20 cellular contexts compared by ENCODE assay signal in the genomic region with DNA sequence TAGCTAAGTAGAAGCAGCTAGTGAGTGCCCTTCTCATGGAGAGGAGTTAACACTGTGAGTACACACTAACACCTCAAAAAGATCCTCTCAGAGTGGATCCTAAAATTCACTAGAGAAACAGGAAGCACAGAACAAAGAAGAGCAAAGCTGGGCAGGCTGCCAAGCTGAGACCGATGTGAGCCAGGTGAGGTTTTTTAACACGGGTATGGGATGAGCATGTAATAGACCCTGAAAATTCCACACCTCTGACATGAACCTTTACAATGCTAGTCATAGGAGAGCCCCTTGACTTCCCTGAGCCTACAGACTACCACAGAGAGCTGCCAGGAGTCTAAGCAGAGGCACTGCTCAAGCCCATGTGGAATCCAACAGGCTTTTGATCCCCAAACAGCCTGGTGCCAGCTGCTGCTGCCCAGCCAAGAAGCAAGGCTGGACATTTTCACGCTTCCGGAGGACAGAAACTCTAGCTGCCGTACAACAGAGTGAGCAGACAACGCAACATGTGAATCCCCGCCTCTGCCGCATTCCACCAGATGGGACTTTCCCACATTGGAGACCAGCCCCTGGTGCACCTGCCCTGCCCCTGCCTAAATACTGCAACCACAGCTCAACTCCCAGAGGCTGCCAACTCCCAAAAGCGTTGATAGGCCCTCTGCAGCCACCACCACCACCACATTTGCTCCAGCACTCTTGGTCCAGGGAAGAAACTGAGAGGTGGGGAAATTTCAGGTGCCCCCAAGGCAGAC.
DNase-seq lines count a peak whose midpoint lies in the region; ATAC-seq and TF ChIP-seq lines count a peak whose summit lies in the region.
"Had no signal": no experiment of that assay in that cellular context is flagged by ENCODE, and none has a peak within 500 bp of the region (broad histone marks: within the 10 kb centered on the region; RNA-seq: fewer than 3 reads in every experiment).

No MANE protein-coding gene starts in this region.

- no peak for TF ChIP-seq POLR2A in gastroesophageal sphincter (IDR thresholded peaks at IDR 0.05)

- H3K9me3 ChIP-seq in SU-DHL-6 (ENCODE audit: insufficient read depth, low read length): no peaks in the 10 kb centered on the region
- no peaks in the 10 kb centered on the region for H3K9me3 ChIP-seq in gastroesophageal sphincter
- H3K9me3 ChIP-seq: esophagus muscularis mucosa had no signal

- H3K4me3 Mint-ChIP-seq in stimulated activated effector memory CD8-positive, alpha-beta T cell treated with anti-CD3 and anti-CD28 coated beads, Interleukin-12 subunit alpha, Interleukin-12 subunit beta, amount 100 ng/mL, for 72 hours: no peak overlapping the region
- no peak overlapping the region for H3K4me3 Mint-ChIP-seq in activated naive CD4-positive, alpha-beta T cell treated with anti-CD3 and anti-CD28 coated beads for 36 hours
- H3K4me3 Mint-ChIP-seq: activated CD4-positive, alpha-beta T cell treated with anti-CD3 and anti-CD28 coated beads, Interleukin-2, amount 10 ng/mL, durations not matched to agents 24 days and 14 days; activated naive CD4-positive, alpha-beta T cell treated with anti-CD3 and anti-CD28 coated beads, Interleukin-2, amount 10 ng/mL, durations not matched to agents 7 days and 5 days; immature natural killer cell; natural killer cell; type B pancreatic cell had no signal

- peaks cover 8% of the 10 kb centered on the region for H3K9me3 Mint-ChIP-seq in stimulated activated effector memory CD8-positive, alpha-beta T cell treated with anti-CD3 and anti-CD28 coated beads, Interleukin-12 subunit alpha, Interleukin-12 subunit beta, amount 100 ng/mL, for 72 hours
- H3K9me3 Mint-ChIP-seq in activated naive CD4-positive, alpha-beta T cell treated with anti-CD3 and anti-CD28 coated beads for 36 hours: peaks cover 3% of the 10 kb centered on the region

- H3K27ac Mint-ChIP-seq in stimulated activated effector memory CD8-positive, alpha-beta T cell treated with anti-CD3 and anti-CD28 coated beads, Interleukin-12 subunit alpha, Interleukin-12 subunit beta, amount 100 ng/mL, for 72 hours: no peak overlapping the region
- H3K27ac Mint-ChIP-seq in activated naive CD4-positive, alpha-beta T cell treated with anti-CD3 and anti-CD28 coated beads for 36 hours: no peak overlapping the region
- H3K27ac Mint-ChIP-seq: activated CD4-positive, alpha-beta T cell treated with anti-CD3 and anti-CD28 coated beads, Interleukin-2, amount 10 ng/mL, durations not matched to agents 24 days and 14 days; activated naive CD4-positive, alpha-beta T cell treated with anti-CD3 and anti-CD28 coated beads, Interleukin-2, amount 10 ng/mL, durations not matched to agents 7 days and 5 days; immature natural killer cell; natural killer cell; type B pancreatic cell had no signal

- intact Hi-C loops in activated naive CD4-positive, alpha-beta T cell treated with anti-CD3 and anti-CD28 coated beads for 36 hours (cut with micrococcal nuclease): no loop called here

- TF ChIP-seq EP300 in gastroesophageal sphincter (IDR thresholded peaks at IDR 0.05): no peak

- H3K4me1 ChIP-seq in gastroesophageal sphincter: no peaks in the 10 kb centered on the region
- H3K4me1 ChIP-seq: esophagus muscularis mucosa had no signal

- H3K9me2 ChIP-seq in SU-DHL-6 (replicated peaks; ENCODE audit: insufficient read depth, low read length): no peaks in the 10 kb centered on the region

- no peaks in the 10 kb centered on the region for H3K27me3 ChIP-seq in SU-DHL-6 (ENCODE audit: low read length)
- no peaks in the 10 kb centered on the region for H3K27me3 ChIP-seq in gastroesophageal sphincter
- H3K27me3 ChIP-seq: esophagus muscularis mucosa had no signal

- H3K4me3 ChIP-seq in SU-DHL-6 (ENCODE audit: insufficient read depth, low read length, poor library complexity, severe bottlenecking) (no peak overlapping the region), gastroesophageal sphincter (no peak overlapping the region)
- H3K4me3 ChIP-seq: esophagus muscularis mucosa had no signal

- H2AFZ ChIP-seq in SU-DHL-6 (ENCODE audit: low read depth, low read length, severe bottlenecking): peak overlapping the region; percentile 61

- no peaks in the 10 kb centered on the region for H3K36me3 Mint-ChIP-seq in stimulated activated effector memory CD8-positive, alpha-beta T cell treated with anti-CD3 and anti-CD28 coated beads, Interleukin-12 subunit alpha, Interleukin-12 subunit beta, amount 100 ng/mL, for 72 hours
- no peaks in the 10 kb centered on the region for H3K36me3 Mint-ChIP-seq in activated naive CD4-positive, alpha-beta T cell treated with anti-CD3 and anti-CD28 coated beads for 36 hours (ENCODE audit: low read depth)
- H3K36me3 Mint-ChIP-seq: activated naive CD4-positive, alpha-beta T cell treated with anti-CD3 and anti-CD28 coated beads, Interleukin-2, amount 10 ng/mL, durations not matched to agents 7 days and 5 days; natural killer cell; type B pancreatic cell had no signal

- 64 to 100% methylated on average over 1 to 4 of the region's 9 CpGs for WGBS in gastroesophageal sphincter (ENCODE audit: low coverage in 1 of 2), 2 donors

- ATAC-seq in stimulated activated effector memory CD8-positive, alpha-beta T cell treated with anti-CD3 and anti-CD28 coated beads, Interleukin-12 subunit alpha, Interleukin-12 subunit beta, amount 100 ng/mL, for 72 hours: peak; percentile 13
- ATAC-seq in gastroesophageal sphincter (no peak), HG02588 (IDR thresholded peaks at IDR 0.05; ENCODE audit: unreplicated experiment) (no peak)
- ATAC-seq: natural killer cell had no signal

- H3K27ac ChIP-seq in SU-DHL-6 (ENCODE audit: low read depth, low read length): no peak overlapping the region
- H3K27ac ChIP-seq in gastroesophageal sphincter: no peak overlapping the region
- H3K27ac ChIP-seq: 22Rv1, esophagus muscularis mucosa had no signal

- H3K9ac ChIP-seq in SU-DHL-6 (ENCODE audit: low read length): no peak overlapping the region

- H3K4me1 Mint-ChIP-seq in stimulated activated effector memory CD8-positive, alpha-beta T cell treated with anti-CD3 and anti-CD28 coated beads, Interleukin-12 subunit alpha, Interleukin-12 subunit beta, amount 100 ng/mL, for 72 hours: peaks cover 9% of the 10 kb centered on the region
- no peaks in the 10 kb centered on the region for H3K4me1 Mint-ChIP-seq in activated naive CD4-positive, alpha-beta T cell treated with anti-CD3 and anti-CD28 coated beads for 36 hours (ENCODE audit: low read depth)
- H3K4me1 Mint-ChIP-seq: activated CD4-positive, alpha-beta T cell treated with anti-CD3 and anti-CD28 coated beads, Interleukin-2, amount 10 ng/mL, durations not matched to agents 24 days and 14 days; activated naive CD4-positive, alpha-beta T cell treated with anti-CD3 and anti-CD28 coated beads, Interleukin-2, amount 10 ng/mL, durations not matched to agents 7 days and 5 days; immature natural killer cell; natural killer cell had no signal

- no peaks in the 10 kb centered on the region for H3K27me3 Mint-ChIP-seq in activated naive CD4-positive, alpha-beta T cell treated with anti-CD3 and anti-CD28 coated beads for 36 hours (ENCODE audit: low read depth)
- H3K27me3 Mint-ChIP-seq: activated CD4-positive, alpha-beta T cell treated with anti-CD3 and anti-CD28 coated beads, Interleukin-2, amount 10 ng/mL, durations not matched to agents 24 days and 14 days; activated naive CD4-positive, alpha-beta T cell treated with anti-CD3 and anti-CD28 coated beads, Interleukin-2, amount 10 ng/mL, durations not matched to agents 7 days and 5 days; type B pancreatic cell had no signal

- no peaks in the 10 kb centered on the region for H4K20me1 ChIP-seq in SU-DHL-6 (ENCODE audit: low read depth, low read length)

- no peak overlapping the region for H3K4me2 ChIP-seq in SU-DHL-6 (ENCODE audit: low read depth, low read length, poor library complexity, severe bottlenecking)

- DNase-seq in NCI-H1092 treated with DMSO at 0.1 percent for 48 hours (lab: John Stamatoyannopoulos, UW) (peak; percentile 44), NCI-H1092 (lab: John Stamatoyannopoulos, UW) (no peak), NCI-H345 (lab: John Stamatoyannopoulos, UW) (peak; percentile 96)
- DNase-seq in stimulated activated effector memory CD8-positive, alpha-beta T cell treated with anti-CD3 and anti-CD28 coated beads, Interleukin-12 subunit alpha, Interleukin-12 subunit beta, amount 100 ng/mL, for 72 hours (ENCODE audit: low spot score in 2 of 2): no peak
- DNase-seq in activated naive CD4-positive, alpha-beta T cell treated with anti-CD3 and anti-CD28 coated beads for 36 hours: no peak
- DNase-seq: activated CD4-positive, alpha-beta T cell treated with anti-CD3 and anti-CD28 coated beads, Interleukin-2, amount 10 ng/mL, durations not matched to agents 24 days and 14 days; activated naive CD4-positive, alpha-beta T cell treated with anti-CD3 and anti-CD28 coated beads, Interleukin-2, amount 10 ng/mL, durations not matched to agents 7 days and 5 days; EL; immature natural killer cell; mammary epithelial cell; natural killer cell; NCI-H2107; stimulated activated CD4-positive, alpha-beta T cell treated with anti-CD3 and anti-CD28 coated beads, Interleukin-12 subunit alpha, Interleukin-12 subunit beta, amount 100 ng/mL, for 4 hours; stimulated activated naive CD4-positive, alpha-beta T cell had no signal

- no peaks in the 10 kb centered on the region for H3K79me2 ChIP-seq in SU-DHL-6 (ENCODE audit: insufficient read depth, low read length)

- TF ChIP-seq CTCF in SU-DHL-6 (IDR thresholded peaks at IDR 0.05; ENCODE audit: insufficient read depth, low read length, poor library complexity, severe bottlenecking) (no peak), gastroesophageal sphincter (IDR thresholded peaks at IDR 0.05) (no peak)

- H3K36me3 ChIP-seq in SU-DHL-6 (ENCODE audit: low read length) (no peaks in the 10 kb centered on the region), gastroesophageal sphincter (no peaks in the 10 kb centered on the region)
- H3K36me3 ChIP-seq: esophagus muscularis mucosa had no signal

- CTCF ChIA-PET in activated naive CD4-positive, alpha-beta T cell treated with anti-CD3 and anti-CD28 coated beads for 36 hours (lab: Charles Lee): no interaction called here

- H3F3A ChIP-seq in SU-DHL-6 (ENCODE audit: insufficient read depth): no peaks in the 10 kb centered on the region

Comparison
In these comparisons a context has a peak if more than half of its experiments do, and no peak if none do; other contexts are left out.
1. DNase-seq: peak in NCI-H1092 treated with DMSO at 0.1 percent for 48 hours (single experiment) and NCI-H345 (single experiment); none in NCI-H1092 (single experiment), stimulated activated effector memory CD8-positive, alpha-beta T cell treated with anti-CD3 and anti-CD28 coated beads, Interleukin-12 subunit alpha, Interleukin-12 subunit beta, amount 100 ng/mL, for 72 hours (0 of 2) and activated naive CD4-positive, alpha-beta T cell treated with anti-CD3 and anti-CD28 coated beads for 36 hours (single experiment).